In the genomic region with DNA sequence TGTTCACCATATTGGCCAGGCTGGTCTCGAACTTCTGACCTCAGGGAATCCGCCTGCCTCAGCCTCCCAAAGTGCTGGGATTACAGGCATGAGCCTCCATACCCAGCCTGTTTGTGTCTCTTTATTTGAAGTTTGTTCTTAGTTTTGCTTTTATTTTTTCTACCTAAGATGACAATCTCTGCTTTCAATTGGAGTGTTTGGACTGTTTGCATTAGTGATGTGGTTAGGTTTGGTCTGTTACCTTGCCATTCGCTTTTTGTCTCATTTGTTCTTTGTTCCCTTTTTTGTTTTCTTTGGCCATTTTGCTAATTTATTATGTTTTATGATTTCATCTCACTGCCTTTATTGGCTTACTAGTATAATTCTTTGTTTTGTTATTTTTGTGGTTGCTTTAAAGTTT, we compare ENCODE assay signal across 10 cellular contexts.
"Had no signal": no experiment of that assay in that cellular context is flagged by ENCODE, and none has a peak within 500 bp of the region (broad histone marks: within the 10 kb centered on the region; RNA-seq: fewer than 3 reads in every experiment).

No MANE protein-coding gene starts in this region.

- H3K9me3 ChIP-seq: HAP-1 had no signal

- H3K27ac Mint-ChIP-seq: GM23338, HFFc6, IgD-negative memory B cell had no signal

- DNase-seq: HFFc6, Karpas-422, KBM-7 had no signal

- H3K36me3 ChIP-seq: HAP-1 had no signal

- H3K36me3 Mint-ChIP-seq: IgD-negative memory B cell had no signal

- H3K9me3 Mint-ChIP-seq: GM23338, HFFc6, IgD-negative memory B cell had no signal

- H3K4me1 ChIP-seq: HAP-1 had no signal

- H3K4me3 Mint-ChIP-seq: GM23338, HFFc6, IgD-negative memory B cell had no signal

- ATAC-seq: GM23338, HCT116, HepG2 had no signal

- H3K4me1 Mint-ChIP-seq: GM23338 had no signal

- H3K27ac ChIP-seq: HL-60, KMS-11 had no signal

- H3K4me3 ChIP-seq: GM23338, HAP-1 had no signal
